ENCODE assay signal across 11 cellular contexts in the genomic region with DNA sequence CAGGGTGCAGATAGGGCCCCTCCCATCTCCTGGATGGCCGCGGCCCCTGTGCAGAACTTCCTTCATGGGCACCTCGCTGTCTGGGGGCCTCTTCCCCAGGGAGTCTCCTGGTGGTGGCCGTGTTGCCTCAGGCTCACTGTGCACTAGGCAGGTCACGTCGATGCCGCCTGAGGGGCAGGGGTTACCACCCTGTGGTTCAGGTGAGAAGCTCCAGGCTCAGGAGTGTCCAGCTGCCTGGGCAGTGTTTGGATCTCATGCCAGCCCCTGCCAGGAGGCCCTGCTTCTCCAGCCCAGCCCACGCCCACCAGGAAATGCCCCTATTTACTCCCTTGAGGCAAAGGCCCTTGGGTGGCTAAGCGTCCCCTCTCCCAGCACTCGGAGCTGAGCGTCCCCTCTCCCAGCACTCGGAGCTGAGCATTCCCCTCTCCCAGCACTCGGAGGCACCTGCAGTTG. TPM values are rescaled to one million over a fixed set of nuclear protein-coding genes. Genes with fewer than 3 reads are reported as not detected.
DNase-seq lines count a peak whose midpoint lies in the region; ATAC-seq and TF ChIP-seq lines count a peak whose summit lies in the region.
"Had no signal": no experiment of that assay in that cellular context is flagged by ENCODE, and none has a peak within 500 bp of the region (broad histone marks: within the 10 kb centered on the region; RNA-seq: fewer than 3 reads in every experiment).

No MANE protein-coding gene starts in this region.

- H3K36me3 ChIP-seq in H7 (replicated peaks; ENCODE audit: control insufficient read depth, insufficient read depth, low read length): no peaks in the 10 kb centered on the region
- H3K36me3 ChIP-seq: esophagus muscularis mucosa had no signal

- DNase-seq in NCI-H1417 (lab: John Stamatoyannopoulos, UW) (peak in 2 of 3 experiments; percentile 42), NCI-H1417 treated with DMSO at 0.1 percent for 48 hours (lab: John Stamatoyannopoulos, UW) (no peak), H7 (peak; percentile 87), coronary artery (ENCODE audit: low spot score) (no peak), LoVo (ENCODE audit: low spot score) (no peak)
- DNase-seq: stimulated activated naive CD4-positive, alpha-beta T cell treated with Interleukin-2 at 50 U/mL for 16 hours had no signal

- peaks cover 10% of the 10 kb centered on the region for H3K9me3 Mint-ChIP-seq in nephron

- H3K27me3 ChIP-seq in H7 (ENCODE audit: control insufficient read depth, insufficient read depth, low read length): peaks cover 56% of the 10 kb centered on the region

- no peak overlapping the region for H3K27ac ChIP-seq in coronary artery
- H3K27ac ChIP-seq: esophagus muscularis mucosa had no signal

- peak overlapping the region; percentile 32 for H3K4me3 ChIP-seq in H7 (ENCODE audit: insufficient read depth, low read depth, low read length)
- H3K4me3 ChIP-seq in coronary artery: peak overlapping the region; percentile 62

- H3K4me3 Mint-ChIP-seq in nephron: peak overlapping the region in 2 of 3 experiments; percentile 43 to 51

- no peaks in the 10 kb centered on the region for H3K36me3 Mint-ChIP-seq in nephron (ENCODE audit: low read depth)

- peaks cover 89% of the 10 kb centered on the region for H3K27me3 Mint-ChIP-seq in nephron (ENCODE audit: low read depth)

- H3K27ac Mint-ChIP-seq in nephron: no peak overlapping the region

- no peak for TF ChIP-seq CTCF in coronary artery (IDR thresholded peaks at IDR 0.05)
- TF ChIP-seq CTCF in nephron (IDR thresholded peaks at IDR 0.05; ENCODE audit: unreplicated experiment in 3 of 3): no peak

- ATAC-seq in HG03175 (IDR thresholded peaks at IDR 0.05; ENCODE audit: unreplicated experiment) (no peak), HG02884 (IDR thresholded peaks at IDR 0.05; ENCODE audit: unreplicated experiment) (no peak)

- H3K4me1 Mint-ChIP-seq in nephron: peaks cover 5% of the 10 kb centered on the region

RNA-seq across cellular contexts. Expression of a gene that starts 2.1 kb away (rescaled TPM):
- total RNA-seq in H7 (2014; rRNA removed; shearing (Covaris generic)): 1.4 and 2.4 TPM in 2 replicates
- total RNA-seq: G401 had no signal

RNA-seq across cellular contexts. Expression of a gene that starts 21.2 kb away (rescaled TPM):
- 30.3 and 35.0 TPM in 2 replicates for total RNA-seq in H7 (2014; rRNA removed; shearing (Covaris generic))

RNA-seq across cellular contexts. Expression of a gene that starts 45.1 kb away (rescaled TPM):
- 117 and 134 TPM in 2 replicates for total RNA-seq in H7 (2014; rRNA removed; shearing (Covaris generic))

Comparison
In these comparisons a context has a peak if more than half of its experiments do, and no peak if none do; other contexts are left out.
1. DNase-seq: peak in NCI-H1417 (2 of 3) and H7 (single experiment); none in NCI-H1417 treated with DMSO at 0.1 percent for 48 hours (single experiment), coronary artery (single experiment) and LoVo (single experiment).